9 cellular contexts compared by ENCODE assay signal in genomic region chr20:64065973-64066341, GRCh38. TPM values are rescaled to one million over a fixed set of nuclear protein-coding genes. Genes with fewer than 3 reads are reported as not detected.
DNase-seq lines count a peak whose midpoint lies in the region; ATAC-seq, FAIRE-seq and TF ChIP-seq lines count a peak whose summit lies in the region.
"Had no signal": no experiment of that assay in that cellular context is flagged by ENCODE, and none has a peak within 500 bp of the region (broad histone marks: within the 10 kb centered on the region; RNA-seq: fewer than 3 reads in every experiment).

No MANE protein-coding gene starts in this region.

- H2AFZ ChIP-seq in endothelial cell of umbilical vein (ENCODE audit: low read depth, low read length) (no peak overlapping the region), hepatocyte (no peak overlapping the region)

- H3K79me2 ChIP-seq in endothelial cell of umbilical vein (ENCODE audit: control insufficient read depth, insufficient read depth, low read length) = peaks cover 6% of the 10 kb centered on the region
- H3K79me2 ChIP-seq in hepatocyte = peaks cover 12% of the 10 kb centered on the region

- H3K4me2 ChIP-seq in endothelial cell of umbilical vein (ENCODE audit: insufficient read depth, low read length) = no peak overlapping the region
- H3K4me2 ChIP-seq in hepatocyte = no peak overlapping the region

- no peak for ATAC-seq in HG03280 (IDR thresholded peaks at IDR 0.05; ENCODE audit: unreplicated experiment)

- H3K9me2 ChIP-seq in hepatocyte (replicated peaks; ENCODE audit: insufficient read depth) = no peaks in the 10 kb centered on the region

- intact Hi-C loops in endothelial cell of umbilical vein (cut with micrococcal nuclease) = loop anchor here (10.0 kb wide), 1 partner anchor 59 kb away; no protein-coding TSS in a partner anchor
- intact Hi-C loops in transverse colon (cut with DNase I; ENCODE audit: low total_unique reads) = no loop called here

- H3K4me1 ChIP-seq in endothelial cell of umbilical vein (ENCODE audit: control insufficient read depth, extremely low read depth, insufficient read depth, low read length) (peaks cover 18% of the 10 kb centered on the region), transverse colon (peaks cover 13 to 26% (median 20%) of the 10 kb centered on the region in 4 donors), hepatocyte (ENCODE audit: insufficient read depth) (peaks cover 13% of the 10 kb centered on the region)

- H3K27me3 ChIP-seq in endothelial cell of umbilical vein (ENCODE audit: control insufficient read depth in 2 of 2, insufficient read depth in 2 of 2, low read length in 2 of 2) (no peaks in the 10 kb centered on the region), transverse colon (peaks cover 4% of the 10 kb centered on the region), hepatocyte (no peaks in the 10 kb centered on the region)

- DNase-seq in GM12864 (ENCODE audit: low read depth) (peak; percentile 85), HFF-Myc (ENCODE audit: extremely low read depth, low read depth) (peak; percentile 49), T-helper 1 cell (peak in 4 of 5 donors; percentile 27 to 93 (median 45)), endothelial cell of umbilical vein (ENCODE audit: low read depth, low spot score) (no peak), transverse colon (peak; percentile 54), NCI-H2227 treated with DMSO at 0.1 percent for 48 hours (lab: John Stamatoyannopoulos, UW) (no peak), hepatocyte (ENCODE audit: low spot score) (no peak)

- H3K4me3 ChIP-seq in GM12864 (ENCODE audit: low read depth, low read length) (no peak overlapping the region), HFF-Myc (replicated peaks; ENCODE audit: low read depth, low read length) (no peak overlapping the region), endothelial cell of umbilical vein (replicated peaks in 1 of 3; ENCODE audit: insufficient read depth in 1 of 3, low read depth in 1 of 3, low read length in 3 of 3) (no peak overlapping the region), transverse colon (no peak overlapping the region), hepatocyte (no peak overlapping the region)
- H3K4me3 ChIP-seq: skin epidermis had no signal

- H3K9ac ChIP-seq in endothelial cell of umbilical vein (replicated peaks; ENCODE audit: extremely low read depth, insufficient read depth, low read length) = no peak overlapping the region

- in situ Hi-C loops in transverse colon (cut with MboI; ENCODE audit: low pct_ligation_motif_present in 1 of 4, low pct_unique_long_range_greater_than_20kb in 1 of 4, low sequenced_read_pairs in 3 of 4) = no loop called here

- TF ChIP-seq EP300 in transverse colon (IDR thresholded peaks at IDR 0.05; ENCODE audit: low read depth) = no peak

- dilution Hi-C loops in endothelial cell of umbilical vein (cut with MboI; ENCODE audit: extremely low pct_ligation_motif_present, low sequenced_read_pairs) = no loop called here

- H3K36me3 ChIP-seq in endothelial cell of umbilical vein (ENCODE audit: control insufficient read depth in 2 of 2, extremely low read depth in 1 of 2, insufficient read depth in 2 of 2, low read length in 2 of 2) (no peaks in the 10 kb centered on the region), transverse colon (no peaks in the 10 kb centered on the region), hepatocyte (replicated peaks; ENCODE audit: insufficient read depth, low read depth) (no peaks in the 10 kb centered on the region)

- CTCF ChIA-PET in endothelial cell of umbilical vein (lab: Charles Lee) = interaction anchor here (1.2 to 1.4 kb wide), 2 partner anchors 15 to 26 kb away, joined by 3 to 5 read pairs; no protein-coding TSS in a partner anchor

- FAIRE-seq in endothelial cell of umbilical vein (lab: Jason Lieb, UNC) = peak; percentile 42

- POLR2A ChIA-PET in endothelial cell of umbilical vein (lab: Charles Lee) = no interaction called here

- no TSS peak for BruUV-seq in endothelial cell of umbilical vein (replicated peaks; lab: Mats Ljungman, UMichigan)

- TF ChIP-seq CTCF in GM12864 (IDR thresholded peaks at IDR 0.05; ENCODE audit: low read depth, low read length, missing control alignments) = no peak
- no peak for TF ChIP-seq CTCF in HFF-Myc (IDR thresholded peaks at IDR 0.05; ENCODE audit: low read depth, low read length, missing control alignments)
- TF ChIP-seq CTCF in endothelial cell of umbilical vein (IDR thresholded peaks at IDR 0.05; ENCODE audit: extremely low read depth in 1 of 2, insufficient read depth in 1 of 2, low read depth in 1 of 2, low read length in 2 of 2) = no peak
- TF ChIP-seq CTCF in transverse colon (IDR thresholded peaks at IDR 0.05) = no peak
- TF ChIP-seq CTCF in hepatocyte (IDR thresholded peaks at IDR 0.05; ENCODE audit: poor library complexity) = no peak

- no peaks in the 10 kb centered on the region for H3K9me1 ChIP-seq in endothelial cell of umbilical vein (replicated peaks; ENCODE audit: control insufficient read depth, extremely low read depth, insufficient read depth, low read length)

- H4K20me1 ChIP-seq in endothelial cell of umbilical vein (replicated peaks; ENCODE audit: control insufficient read depth, extremely low read depth, insufficient read depth, low read length) (no peaks in the 10 kb centered on the region), hepatocyte (ENCODE audit: insufficient read depth, poor library complexity, severe bottlenecking) (no peaks in the 10 kb centered on the region)

- H3K9me3 ChIP-seq in endothelial cell of umbilical vein (replicated peaks; ENCODE audit: control insufficient read depth, insufficient read depth, low read length) = no peaks in the 10 kb centered on the region
- no peaks in the 10 kb centered on the region for H3K9me3 ChIP-seq in transverse colon
- H3K9me3 ChIP-seq in hepatocyte (ENCODE audit: low read depth) = no peaks in the 10 kb centered on the region

- 18% methylated on average over 5 of the region's 5 CpGs; no CpG with 5 or more reads in 1 of the 2 donors for WGBS in transverse colon (ENCODE audit: low coverage in 1 of 2), 2 donors
- WGBS in hepatocyte (ENCODE audit: low lambda C conversion rate, missing lambda C conversion rate) = 52% methylated on average over 5 of the region's 5 CpGs

- no peak for TF ChIP-seq POLR2A in endothelial cell of umbilical vein (IDR thresholded peaks at IDR 0.05; ENCODE audit: low read depth, low read length)
- no peak for TF ChIP-seq POLR2A in transverse colon (IDR thresholded peaks at IDR 0.05)

- H3K27ac ChIP-seq in endothelial cell of umbilical vein (ENCODE audit: insufficient read depth, low read depth, low read length) = no peak overlapping the region
- no peak overlapping the region for H3K27ac ChIP-seq in transverse colon
- no peak overlapping the region for H3K27ac ChIP-seq in hepatocyte

RNA-seq across cellular contexts. Expression of gene TCEA2, which starts 3.0 kb away (rescaled TPM):
- total RNA-seq in endothelial cell of umbilical vein (65.5 and 71.3 TPM in 2 replicates), transverse colon (10 to 100 TPM in 3 of 4 donors, 1 to 10 TPM in 1; 5.6 to 94.3 (median 14.8) TPM), hepatocyte (23.8 and 26.0 TPM in 2 replicates)
- polyA plus RNA-seq in endothelial cell of umbilical vein (53.1 and 56.0 TPM in 2 replicates), hepatocyte (74.2 and 80.0 TPM in 2 replicates)
- polyA plus RNA-seq in endothelial cell of umbilical vein (2011; cell fraction: cytosol; rRNA removed) = 37.0 and 47.4 TPM in 2 replicates
- polyA plus RNA-seq in endothelial cell of umbilical vein (2011; cell fraction: nucleus; rRNA removed) = 97.1 and 136 TPM in 2 replicates
- 46.9 and 80.2 TPM in 2 replicates for polyA plus RNA-seq in endothelial cell of umbilical vein (2012)
- polyA minus RNA-seq in endothelial cell of umbilical vein = 24.5 and 35.3 TPM in 2 replicates
- 19.4 TPM for polyA minus RNA-seq in endothelial cell of umbilical vein (2011; cell fraction: cytosol; rRNA and poly(A)+ RNA removed)
- polyA minus RNA-seq in endothelial cell of umbilical vein (2011; cell fraction: nucleus; rRNA and poly(A)+ RNA removed) = 15.8 and 34.4 TPM in 2 replicates

RNA-seq across cellular contexts. Expression of gene RGS19, which starts 13.4 kb away (rescaled TPM):
- total RNA-seq in endothelial cell of umbilical vein (27.8 and 28.3 TPM in 2 replicates), transverse colon (10 to 100 TPM in 2 of 4 donors, 1 to 10 TPM in 1, not detected in 1; 5.5 to 37.4 (median 10.8) TPM), hepatocyte (8.1 and 8.8 TPM in 2 replicates)
- polyA plus RNA-seq in endothelial cell of umbilical vein (33.7 and 69.6 TPM in 2 replicates), hepatocyte (10.9 and 13.5 TPM in 2 replicates)
- 21.3 and 30.8 TPM in 2 replicates for polyA plus RNA-seq in endothelial cell of umbilical vein (2011; cell fraction: cytosol; rRNA removed)
- 12.0 and 13.9 TPM in 2 replicates for polyA plus RNA-seq in endothelial cell of umbilical vein (2011; cell fraction: nucleus; rRNA removed)
- 24.7 and 27.7 TPM in 2 replicates for polyA plus RNA-seq in endothelial cell of umbilical vein (2012)
- 14.0 and 19.0 TPM in 2 replicates for polyA minus RNA-seq in endothelial cell of umbilical vein
- 16.2 TPM for polyA minus RNA-seq in endothelial cell of umbilical vein (2011; cell fraction: cytosol; rRNA and poly(A)+ RNA removed)
- 4.2 and 5.7 TPM in 2 replicates for polyA minus RNA-seq in endothelial cell of umbilical vein (2011; cell fraction: nucleus; rRNA and poly(A)+ RNA removed)

RNA-seq across cellular contexts. Expression of gene OPRL1, which starts 13.9 kb away (rescaled TPM):
- 1.9 and 2.2 TPM in 2 replicates for total RNA-seq in endothelial cell of umbilical vein
- polyA plus RNA-seq in endothelial cell of umbilical vein = 2.0 and 2.6 TPM in 2 replicates
- polyA plus RNA-seq in endothelial cell of umbilical vein (2011; cell fraction: cytosol; rRNA removed) = 1.3 and 1.8 TPM in 2 replicates
- polyA plus RNA-seq in endothelial cell of umbilical vein (2011; cell fraction: nucleus; rRNA removed) = 1.8 and 2.3 TPM in 2 replicates
- polyA plus RNA-seq in endothelial cell of umbilical vein (2012) = 2.3 and 5.2 TPM in 2 replicates
- 2.3 and 3.7 TPM in 2 replicates for polyA minus RNA-seq in endothelial cell of umbilical vein
- polyA minus RNA-seq in endothelial cell of umbilical vein (2011; cell fraction: cytosol; rRNA and poly(A)+ RNA removed) = not detected
- 0.43 and 0.91 TPM in 2 replicates for polyA minus RNA-seq in endothelial cell of umbilical vein (2011; cell fraction: nucleus; rRNA and poly(A)+ RNA removed)
- under 1 TPM in 2 of 4 donors, not detected in 2; 0.14 to 0.32 TPM for total RNA-seq in transverse colon
- total RNA-seq in hepatocyte = 1.1 and 1.5 TPM in 2 replicates
- polyA plus RNA-seq in hepatocyte = 0.50 and 0.90 TPM in 2 replicates

RNA-seq across cellular contexts. Expression of gene SOX18, which starts 16.5 kb away (rescaled TPM):
- total RNA-seq in endothelial cell of umbilical vein (175 and 211 TPM in 2 replicates), transverse colon (10 to 100 TPM in 1 of 4 donors, 1 to 10 TPM in 3; 1.8 to 14.2 (median 6.5) TPM), hepatocyte (not detected in 2 replicates)
- polyA plus RNA-seq in endothelial cell of umbilical vein (20.9 and 21.8 TPM in 2 replicates), hepatocyte (1.9 and 2.0 TPM in 2 replicates)
- 10.8 and 19.2 TPM in 2 replicates for polyA plus RNA-seq in endothelial cell of umbilical vein (2011; cell fraction: cytosol; rRNA removed)
- 9.0 and 10.9 TPM in 2 replicates for polyA plus RNA-seq in endothelial cell of umbilical vein (2011; cell fraction: nucleus; rRNA removed)
- polyA plus RNA-seq in endothelial cell of umbilical vein (2012) = 23.0 and 49.2 TPM in 2 replicates
- polyA minus RNA-seq in endothelial cell of umbilical vein = 3.7 and 6.5 TPM in 2 replicates
- polyA minus RNA-seq in endothelial cell of umbilical vein (2011; cell fraction: cytosol; rRNA and poly(A)+ RNA removed) = 2.9 TPM
- 4.4 and 13.0 TPM in 2 replicates for polyA minus RNA-seq in endothelial cell of umbilical vein (2011; cell fraction: nucleus; rRNA and poly(A)+ RNA removed)

RNA-seq across cellular contexts. Expression of gene LKAAEAR1, which starts 18.2 kb away (rescaled TPM):
- not detected in 2 replicates for total RNA-seq in endothelial cell of umbilical vein
- polyA plus RNA-seq in endothelial cell of umbilical vein = 0.29 and 0.46 TPM in 2 replicates
- polyA plus RNA-seq in endothelial cell of umbilical vein (2011; cell fraction: cytosol; rRNA removed) = 0.16 TPM in 1 of 2 replicates, not detected in the other
- not detected in 2 replicates for polyA plus RNA-seq in endothelial cell of umbilical vein (2011; cell fraction: nucleus; rRNA removed)
- 0.21 TPM in 1 of 2 replicates, not detected in the other for polyA plus RNA-seq in endothelial cell of umbilical vein (2012)
- not detected in 2 replicates for polyA minus RNA-seq in endothelial cell of umbilical vein
- not detected for polyA minus RNA-seq in endothelial cell of umbilical vein (2011; cell fraction: cytosol; rRNA and poly(A)+ RNA removed)
- not detected in 2 replicates for polyA minus RNA-seq in endothelial cell of umbilical vein (2011; cell fraction: nucleus; rRNA and poly(A)+ RNA removed)
- total RNA-seq in transverse colon = not detected
- total RNA-seq in hepatocyte = not detected in 2 replicates
- polyA plus RNA-seq in hepatocyte = 0.91 and 1.2 TPM in 2 replicates

Comparison
In these comparisons a context has a peak if more than half of its experiments do, and no peak if none do; other contexts are left out.
1. DNase-seq: peak in GM12864 (single experiment), HFF-Myc (single experiment), T-helper 1 cell (4 of 5) and transverse colon (single experiment); none in endothelial cell of umbilical vein (single experiment), NCI-H2227 treated with DMSO at 0.1 percent for 48 hours (single experiment) and hepatocyte (single experiment).